ENCODE assay signal across 8 cellular contexts in the genomic region with DNA sequence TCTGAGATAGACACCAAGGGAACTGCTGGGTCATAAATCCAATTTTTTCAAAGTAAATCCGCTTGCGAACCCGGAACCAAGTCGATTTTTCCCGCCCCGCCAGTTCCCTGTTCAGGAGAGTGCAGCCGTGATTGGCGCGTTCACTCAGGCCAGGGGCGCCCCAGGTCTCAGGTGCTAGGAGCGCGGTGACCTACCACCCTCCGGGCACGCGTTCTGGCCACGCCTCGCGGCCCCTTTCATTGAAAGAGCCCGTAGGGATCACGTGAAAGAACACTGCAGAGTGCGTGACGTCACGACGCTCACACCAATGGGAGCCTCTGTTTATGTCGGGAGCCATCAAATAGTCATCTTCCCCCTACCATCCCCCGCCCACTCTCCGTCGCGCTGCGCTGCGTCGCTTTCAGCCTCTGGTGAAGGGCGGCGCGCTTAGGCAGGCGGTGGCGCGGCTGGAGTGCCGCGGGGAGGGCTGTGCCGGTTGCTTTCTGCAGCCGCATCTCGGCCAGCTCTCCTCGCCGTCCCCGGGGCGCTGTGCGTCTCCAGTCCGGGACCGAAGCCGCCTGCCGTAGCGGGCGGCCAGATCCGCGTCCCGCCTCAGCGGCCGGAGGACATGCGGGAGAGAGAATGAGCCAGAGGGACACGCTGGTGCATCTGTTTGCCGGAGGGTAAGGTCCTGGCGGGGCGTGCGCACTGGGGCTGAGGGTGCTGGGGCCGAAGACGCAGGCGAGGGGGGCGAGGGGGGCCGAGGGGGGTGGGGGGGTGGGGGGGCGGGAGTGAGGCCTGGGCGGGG.
A peak's percentile ranks its signal among the peaks of the same experiment; 100 is the strongest.
DNase-seq lines count a peak whose midpoint lies in the region; ATAC-seq and TF ChIP-seq lines count a peak whose summit lies in the region.

A gene with protein sequence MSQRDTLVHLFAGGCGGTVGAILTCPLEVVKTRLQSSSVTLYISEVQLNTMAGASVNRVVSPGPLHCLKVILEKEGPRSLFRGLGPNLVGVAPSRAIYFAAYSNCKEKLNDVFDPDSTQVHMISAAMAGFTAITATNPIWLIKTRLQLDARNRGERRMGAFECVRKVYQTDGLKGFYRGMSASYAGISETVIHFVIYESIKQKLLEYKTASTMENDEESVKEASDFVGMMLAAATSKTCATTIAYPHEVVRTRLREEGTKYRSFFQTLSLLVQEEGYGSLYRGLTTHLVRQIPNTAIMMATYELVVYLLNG (plus strand): TSS at position 403 of the 787 bp plus-strand sequence. CDS start 219 bp downstream, at position 622.

- no peak; the same call in 1 of the 2 replicates for TF ChIP-seq CTCF in AG09319 (IDR thresholded peaks at IDR 0.05; ENCODE audit: low read depth, low read length)

- ATAC-seq in GM19035 (IDR thresholded peaks at IDR 0.05; ENCODE audit: unreplicated experiment) = peak; percentile 94
- ATAC-seq in HG03354 (IDR thresholded peaks at IDR 0.05; ENCODE audit: poor library complexity, severe bottlenecking, unreplicated experiment) = peak; percentile 97
- ATAC-seq in activated CD4-positive, CD25-positive, alpha-beta regulatory T cell treated with anti-CD3 and anti-CD28 coated beads, Interleukin-2, amount 50 U/mL, for 24 hours = peak; percentile 98 to 99

- DNase-seq in AG09319 (ENCODE audit: extremely low read depth, low read depth) (peak; percentile 86), NCI-H446 treated with DMSO at 0.1 percent for 48 hours (lab: John Stamatoyannopoulos, UW) (peak; percentile 97), cerebellar cortex (ENCODE audit: low spot score) (peak; percentile 99), islet precursor cell (peak; percentile 99)
- DNase-seq in stimulated activated CD4-positive, alpha-beta T cell treated with anti-CD3 and anti-CD28 coated beads, Interleukin-12 subunit alpha, Interleukin-12 subunit beta, amount 100 ng/mL, for 48 hours (ENCODE audit: low read depth in 2 of 3, low spot score in 1 of 3) = peak; percentile 93 to 94 (median 93)

Comparison
In these comparisons a context has a peak if more than half of its experiments do, and no peak if none do; other contexts are left out.
1. Peak in every context shown above with its lines: DNase-seq and ATAC-seq.